8 cellular contexts compared by ENCODE assay signal in genomic region chr20:13771853-13772453, GRCh38. TPM values are rescaled to one million over a fixed set of nuclear protein-coding genes. Genes with fewer than 3 reads are reported as not detected.
DNase-seq lines count a peak whose midpoint lies in the region; ATAC-seq and TF ChIP-seq lines count a peak whose summit lies in the region.

No MANE protein-coding gene starts in this region.

- H3K36me3 Mint-ChIP-seq in effector memory CD8-positive, alpha-beta T cell (ENCODE audit: insufficient read depth), result peaks cover 62% of the 10 kb centered on the region

- H3K4me3 Mint-ChIP-seq in effector memory CD8-positive, alpha-beta T cell, result no peak overlapping the region

- no peaks in the 10 kb centered on the region for H3K27me3 Mint-ChIP-seq in effector memory CD8-positive, alpha-beta T cell

- DNase-seq in AG08396 (ENCODE audit: low spot score) (peak; percentile 15), NCI-H526 treated with DMSO at 0.1 percent for 48 hours (lab: John Stamatoyannopoulos, UW) (peak; percentile 22), omental fat pad (ENCODE audit: low spot score) (no peak), activated T-cell treated with anti-CD3 and anti-CD28 coated beads for 4 hours (no peak), islet precursor cell (no peak)
- no peak for DNase-seq in effector memory CD8-positive, alpha-beta T cell

- no peak overlapping the region for H3K27ac Mint-ChIP-seq in effector memory CD8-positive, alpha-beta T cell

- H3K36me3 ChIP-seq in parathyroid adenoma (ENCODE audit: control insufficient read depth, insufficient read depth, low read length), result no peaks in the 10 kb centered on the region

- no peaks in the 10 kb centered on the region for H3K4me1 ChIP-seq in parathyroid adenoma

- H3K4me2 ChIP-seq in parathyroid adenoma (ENCODE audit: low read length), result no peak overlapping the region

- no peaks in the 10 kb centered on the region for H3K9me3 Mint-ChIP-seq in effector memory CD8-positive, alpha-beta T cell

- H3K27ac ChIP-seq in parathyroid adenoma, result no peak overlapping the region

- H3K79me2 ChIP-seq in parathyroid adenoma, result no peaks in the 10 kb centered on the region

- no peak overlapping the region for H3K4me3 ChIP-seq in parathyroid adenoma (ENCODE audit: low read depth, low read length)

- H3K4me1 Mint-ChIP-seq in effector memory CD8-positive, alpha-beta T cell (ENCODE audit: low read depth in 2 of 2), result peaks cover under 1 to 9% of the 10 kb centered on the region in 2 donors

- TF ChIP-seq CTCF in parathyroid adenoma (IDR thresholded peaks at IDR 0.05) (peak; percentile 55), omental fat pad (IDR thresholded peaks at IDR 0.05) (no peak)

- no peaks in the 10 kb centered on the region for H3K27me3 ChIP-seq in parathyroid adenoma (ENCODE audit: control insufficient read depth, insufficient read depth, low read length)

- no peak overlapping the region for H2AFZ ChIP-seq in parathyroid adenoma

- no peak overlapping the region for H3K9ac ChIP-seq in parathyroid adenoma

- peak; percentile 51 for ATAC-seq in GM19351 (IDR thresholded peaks at IDR 0.05; ENCODE audit: unreplicated experiment)
- ATAC-seq in effector memory CD8-positive, alpha-beta T cell (replicated peaks), result peak; percentile 35
- no peak for ATAC-seq in omental fat pad (ENCODE audit: low FRiP score)

- H3K9me3 ChIP-seq in parathyroid adenoma (ENCODE audit: control insufficient read depth, low read length), result no peaks in the 10 kb centered on the region

RNA-seq across cellular contexts. Expression of gene ESF1, which starts 12.8 kb away (rescaled TPM):
- total RNA-seq in omental fat pad, result 10 to 100 TPM; 11.2 to 25.1 (median 15.2) TPM

RNA-seq across cellular contexts. Expression of gene NDUFAF5, which starts 12.9 kb away (rescaled TPM):
- total RNA-seq in omental fat pad, result 10 to 100 TPM; 11.4 to 19.5 (median 14.7) TPM

Comparison
In these comparisons a context has a peak if more than half of its experiments do, and no peak if none do; other contexts are left out.
1. DNase-seq: peak in AG08396 (single experiment) and NCI-H526 treated with DMSO at 0.1 percent for 48 hours (single experiment); none in effector memory CD8-positive, alpha-beta T cell (0 of 3), omental fat pad (single experiment), activated T-cell treated with anti-CD3 and anti-CD28 coated beads for 4 hours (single experiment) and islet precursor cell (single experiment).